ENCODE assay signal across 8 cellular contexts in the genomic region with DNA sequence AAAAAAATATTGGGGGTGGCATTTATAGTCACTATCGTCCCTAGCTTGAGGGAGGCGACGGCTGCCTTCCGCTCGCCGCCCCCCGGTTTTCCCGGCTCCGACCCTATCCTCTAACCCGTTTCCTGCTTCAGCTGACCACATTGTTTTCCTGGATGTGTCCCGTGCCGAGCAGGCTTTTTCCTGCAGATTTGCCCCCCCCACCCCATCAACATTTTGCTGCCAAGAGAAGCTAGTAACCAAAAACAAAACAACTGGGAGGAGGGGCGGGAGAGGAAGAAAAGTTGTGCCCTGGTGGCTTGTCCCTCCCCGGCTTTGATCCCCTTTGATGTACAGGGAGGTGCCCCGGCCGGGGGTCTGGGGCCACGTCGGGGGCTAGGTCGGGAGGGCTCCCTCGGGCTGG. TPM values are rescaled to one million over a fixed set of nuclear protein-coding genes. Genes with fewer than 3 reads are reported as not detected.
DNase-seq lines count a peak whose midpoint lies in the region; ATAC-seq and TF ChIP-seq lines count a peak whose summit lies in the region.
"Not testable (repeated sequence)": the region's sequence is repeated elsewhere in the genome, so short reads cannot be mapped to it uniquely, and the experiment has no call there.

No MANE protein-coding gene starts in this region.

- not testable (repeated sequence) for H3K4me1 ChIP-seq in BLaER1; HEK293 (ENCODE audit: control insufficient read depth, insufficient read depth, low read length); RWPE2 (ENCODE audit: insufficient read depth, poor library complexity, severe bottlenecking); breast epithelium; naive thymus-derived CD4-positive, alpha-beta T cell (ENCODE audit: control insufficient read depth in 2 of 2, insufficient read depth in 2 of 2, low read length in 2 of 2); thoracic aorta (ENCODE audit: control insufficient read depth in 1 of 2, low read depth in 2 of 2)

- not testable (repeated sequence) for H3K36me3 ChIP-seq in BLaER1; HEK293 (ENCODE audit: control insufficient read depth in 2 of 2, insufficient read depth in 1 of 2, low read length in 2 of 2); RWPE2 (ENCODE audit: low read depth); breast epithelium; naive thymus-derived CD4-positive, alpha-beta T cell (ENCODE audit: control insufficient read depth in 2 of 3, insufficient read depth in 3 of 3, low read length in 3 of 3); thoracic aorta

- TF ChIP-seq POLR2A in breast epithelium (IDR thresholded peaks at IDR 0.05): not testable (repeated sequence)

- H3K9me3 Mint-ChIP-seq in activated T-helper 1 cell treated with anti-CD3 and anti-CD28 coated beads, Interleukin-12 subunit alpha, Interleukin-12 subunit beta, Interleukin-2, Interleukin-4 antibody, amounts not matched to agents 30 ng/mL and 10 ng/mL and 1 ng/mL, durations not matched to agents 14 hours and 24 hours and 36 hours; glutamatergic neuron (ENCODE audit: unreplicated experiment); naive thymus-derived CD4-positive, alpha-beta T cell: not testable (repeated sequence)

- not testable (repeated sequence) for H3K27ac ChIP-seq in BLaER1; HEK293 (ENCODE audit: extremely low read depth, low read depth, low read length); RWPE2 (ENCODE audit: poor library complexity, severe bottlenecking); naive thymus-derived CD4-positive, alpha-beta T cell (ENCODE audit: low read depth, low read length)
- H3K27ac ChIP-seq in breast epithelium (peak overlapping the region in 1 of 2 donors; percentile 43), thoracic aorta (peak overlapping the region in 1 of 2 donors; percentile 61)

- H3K9me3 ChIP-seq in BLaER1; HEK293 (ENCODE audit: control insufficient read depth, insufficient read depth, low read depth, low read length); RWPE2 (ENCODE audit: severe bottlenecking); breast epithelium; naive thymus-derived CD4-positive, alpha-beta T cell (ENCODE audit: control insufficient read depth in 2 of 3, low read length in 3 of 3); thoracic aorta: not testable (repeated sequence)

- H3K4me3 Mint-ChIP-seq in activated T-helper 1 cell treated with anti-CD3 and anti-CD28 coated beads, Interleukin-12 subunit alpha, Interleukin-12 subunit beta, Interleukin-2, Interleukin-4 antibody, amounts not matched to agents 30 ng/mL and 10 ng/mL and 1 ng/mL, durations not matched to agents 14 hours and 24 hours and 36 hours: peak overlapping the region; percentile 90
- H3K4me3 Mint-ChIP-seq in glutamatergic neuron (ENCODE audit: unreplicated experiment): peak overlapping the region; percentile 81
- peak overlapping the region in 9 of 10 donors; percentile 73 to 92 (median 85) for H3K4me3 Mint-ChIP-seq in naive thymus-derived CD4-positive, alpha-beta T cell

- POLR2A ChIA-PET in HEK293 (lab: Yijun Ruan, JAX); naive thymus-derived CD4-positive, alpha-beta T cell (lab: Charles Lee): not testable (repeated sequence)

- H3K27me3 ChIP-seq in BLaER1; RWPE2 (ENCODE audit: insufficient read depth, poor library complexity, severe bottlenecking); breast epithelium; naive thymus-derived CD4-positive, alpha-beta T cell (ENCODE audit: control insufficient read depth in 2 of 2, insufficient read depth in 2 of 2, low read length in 2 of 2); thoracic aorta (replicated peaks; ENCODE audit: insufficient read depth): not testable (repeated sequence)

- ATAC-seq in RWPE2 (ENCODE audit: low read depth); naive thymus-derived CD4-positive, alpha-beta T cell; thoracic aorta (ENCODE audit: insufficient number of reproducible peaks, low FRiP score, low read depth): not testable (repeated sequence)

- not testable (repeated sequence) for H3K27me3 Mint-ChIP-seq in activated T-helper 1 cell treated with anti-CD3 and anti-CD28 coated beads, Interleukin-12 subunit alpha, Interleukin-12 subunit beta, Interleukin-2, Interleukin-4 antibody, amounts not matched to agents 30 ng/mL and 10 ng/mL and 1 ng/mL, durations not matched to agents 14 hours and 24 hours and 36 hours (ENCODE audit: insufficient read depth); glutamatergic neuron (ENCODE audit: unreplicated experiment); naive thymus-derived CD4-positive, alpha-beta T cell

- not testable (repeated sequence) for H3K9ac ChIP-seq in BLaER1

- CTCF ChIA-PET in HEK293 (lab: Yijun Ruan, JAX); naive thymus-derived CD4-positive, alpha-beta T cell (lab: Charles Lee): not testable (repeated sequence)

- H3K27ac Mint-ChIP-seq in activated T-helper 1 cell treated with anti-CD3 and anti-CD28 coated beads, Interleukin-12 subunit alpha, Interleukin-12 subunit beta, Interleukin-2, Interleukin-4 antibody, amounts not matched to agents 30 ng/mL and 10 ng/mL and 1 ng/mL, durations not matched to agents 14 hours and 24 hours and 36 hours: peak overlapping the region; percentile 85
- not testable (repeated sequence) for H3K27ac Mint-ChIP-seq in glutamatergic neuron (ENCODE audit: unreplicated experiment)
- peak overlapping the region in 1 of 9 donors; percentile 88 for H3K27ac Mint-ChIP-seq in naive thymus-derived CD4-positive, alpha-beta T cell

- TF ChIP-seq CTCF in HEK293 (tag by site-specific recombination; IDR thresholded peaks at IDR 0.05); RWPE2 (IDR thresholded peaks at IDR 0.05; ENCODE audit: poor library complexity, severe bottlenecking); breast epithelium (IDR thresholded peaks at IDR 0.05); glutamatergic neuron (IDR thresholded peaks at IDR 0.05; ENCODE audit: partially characterized antibody, unreplicated experiment); thoracic aorta (IDR thresholded peaks at IDR 0.05): not testable (repeated sequence)

- intact Hi-C loops in activated T-helper 1 cell treated with anti-CD3 and anti-CD28 coated beads, Interleukin-12 subunit alpha, Interleukin-12 subunit beta, Interleukin-2, Interleukin-4 antibody, amounts not matched to agents 30 ng/mL and 10 ng/mL and 1 ng/mL, durations not matched to agents 14 hours and 24 hours and 36 hours (cut with micrococcal nuclease); breast epithelium (cut with DNase I; ENCODE audit: low total_unique reads): not testable (repeated sequence)
- intact Hi-C loops in naive thymus-derived CD4-positive, alpha-beta T cell (cut with micrococcal nuclease): loop anchor here in 1 of 2 donors (10.0 kb wide), 1 partner anchor 329 kb away; no protein-coding TSS in a partner anchor

- not testable (repeated sequence) for H3K4me1 Mint-ChIP-seq in activated T-helper 1 cell treated with anti-CD3 and anti-CD28 coated beads, Interleukin-12 subunit alpha, Interleukin-12 subunit beta, Interleukin-2, Interleukin-4 antibody, amounts not matched to agents 30 ng/mL and 10 ng/mL and 1 ng/mL, durations not matched to agents 14 hours and 24 hours and 36 hours (ENCODE audit: low read depth); glutamatergic neuron (ENCODE audit: low read depth, unreplicated experiment); naive thymus-derived CD4-positive, alpha-beta T cell

- not testable (repeated sequence) for H3K36me3 Mint-ChIP-seq in activated T-helper 1 cell treated with anti-CD3 and anti-CD28 coated beads, Interleukin-12 subunit alpha, Interleukin-12 subunit beta, Interleukin-2, Interleukin-4 antibody, amounts not matched to agents 30 ng/mL and 10 ng/mL and 1 ng/mL, durations not matched to agents 14 hours and 24 hours and 36 hours (ENCODE audit: low read depth); glutamatergic neuron (ENCODE audit: unreplicated experiment); naive thymus-derived CD4-positive, alpha-beta T cell

- H4K20me1 ChIP-seq in BLaER1: not testable (repeated sequence)

- H3K4me2 ChIP-seq in BLaER1: not testable (repeated sequence)

- H3K4me3 ChIP-seq in BLaER1: 0 out of 2 replicates have a peak overlapping the region, but pooled peaks have one; percentile 46
- peak overlapping the region; percentile 37 for H3K4me3 ChIP-seq in HEK293 (ENCODE audit: low read depth, low read length)
- H3K4me3 ChIP-seq in RWPE2 (ENCODE audit: severe bottlenecking): peak overlapping the region; percentile 20
- H3K4me3 ChIP-seq in breast epithelium: peak overlapping the region; percentile 26 to 60 (median 32)
- not testable (repeated sequence) for H3K4me3 ChIP-seq in naive thymus-derived CD4-positive, alpha-beta T cell (ENCODE audit: low read length)
- peak overlapping the region; percentile 63 for H3K4me3 ChIP-seq in thoracic aorta

- not testable (repeated sequence) for DNase-seq in RWPE2 (ENCODE audit: low spot score); activated T-helper 1 cell treated with anti-CD3 and anti-CD28 coated beads, Interleukin-12 subunit alpha, Interleukin-12 subunit beta, Interleukin-2, Interleukin-4 antibody, amounts not matched to agents 30 ng/mL and 10 ng/mL and 1 ng/mL, durations not matched to agents 14 hours and 24 hours and 36 hours (ENCODE audit: low spot score); breast epithelium (ENCODE audit: low spot score in 2 of 2); glutamatergic neuron; naive thymus-derived CD4-positive, alpha-beta T cell; thoracic aorta (ENCODE audit: low spot score)

RNA-seq across cellular contexts. Expression of a gene that starts 1.4 kb away (rescaled TPM):
- total RNA-seq in activated T-helper 1 cell treated with anti-CD3 and anti-CD28 coated beads, Interleukin-12 subunit alpha, Interleukin-12 subunit beta, Interleukin-2, Interleukin-4 antibody, amounts not matched to agents 30 ng/mL and 10 ng/mL and 1 ng/mL, durations not matched to agents 14 hours and 24 hours and 36 hours: 52.6 and 52.9 TPM in 2 replicates
- 10 to 100 TPM; 17.0 to 37.0 (median 17.7) TPM for total RNA-seq in breast epithelium
- total RNA-seq in glutamatergic neuron (ENCODE audit: unreplicated experiment): 16.5 TPM
- 10 to 100 TPM in 4 of 5 experiments, 1 to 10 TPM in 1; 6.8 to 43.4 (median 22.9) TPM for total RNA-seq in naive thymus-derived CD4-positive, alpha-beta T cell
- 1 to 10 TPM; 1.2 to 1.8 TPM for polyA plus RNA-seq in naive thymus-derived CD4-positive, alpha-beta T cell
- 10 to 100 TPM; 19.1 to 27.7 TPM for total RNA-seq in thoracic aorta

RNA-seq across cellular contexts. Expression of a gene that starts 2.1 kb away (rescaled TPM):
- 24.3 and 26.1 TPM in 2 replicates for total RNA-seq in activated T-helper 1 cell treated with anti-CD3 and anti-CD28 coated beads, Interleukin-12 subunit alpha, Interleukin-12 subunit beta, Interleukin-2, Interleukin-4 antibody, amounts not matched to agents 30 ng/mL and 10 ng/mL and 1 ng/mL, durations not matched to agents 14 hours and 24 hours and 36 hours
- total RNA-seq in breast epithelium (1 to 10 TPM in 1 of 3 donors, under 1 TPM in 1, not detected in 1; 0.73 to 1.9 TPM), glutamatergic neuron (ENCODE audit: unreplicated experiment) (2.1 TPM), thoracic aorta (under 1 TPM; 0.27 to 0.42 TPM)
- 10 to 100 TPM in 1 of 5 experiments, 1 to 10 TPM in 1, under 1 TPM in 2, not detected in 1; 0.51 to 14.2 (median 1.2) TPM for total RNA-seq in naive thymus-derived CD4-positive, alpha-beta T cell
- under 1 TPM; 0.27 to 0.35 TPM for polyA plus RNA-seq in naive thymus-derived CD4-positive, alpha-beta T cell
